In genomic region chr20:49888341-49889244, GRCh38 we compare ENCODE assay signal across 8 cellular contexts. TPM values are rescaled to one million over a fixed set of nuclear protein-coding genes. Genes with fewer than 3 reads are reported as not detected.
A peak's percentile ranks its signal among the peaks of the same experiment; 100 is the strongest.
DNase-seq lines count a peak whose midpoint lies in the region; ATAC-seq and TF ChIP-seq lines count a peak whose summit lies in the region.

No MANE protein-coding gene starts in this region.

- H3K36me3 ChIP-seq in SJCRH30 (0 out of 2 replicates have a peak, but pooled peaks cover 3% of the 10 kb centered on the region), ovary (no peaks in the 10 kb centered on the region), upper lobe of right lung (peaks cover 27% of the 10 kb centered on the region)

- H3K9me3 ChIP-seq in SJCRH30 (replicated peaks) (no peaks in the 10 kb centered on the region), ovary (no peaks in the 10 kb centered on the region), upper lobe of right lung (no peaks in the 10 kb centered on the region)

- peaks cover 5% of the 10 kb centered on the region for H3K4me1 Mint-ChIP-seq in activated naive CD4-positive, alpha-beta T cell treated with anti-CD3 and anti-CD28 coated beads for 36 hours (ENCODE audit: low read depth)

- TF ChIP-seq EP300 in ovary (IDR thresholded peaks at IDR 0.05): no peak

- intact Hi-C loops in activated naive CD4-positive, alpha-beta T cell treated with anti-CD3 and anti-CD28 coated beads for 36 hours (cut with micrococcal nuclease): loop anchor here (1.0 to 2.0 kb wide), 2 partner anchors 40 to 277 kb away; no protein-coding TSS in a partner anchor
- intact Hi-C loops in ovary (cut with DNase I) (loop anchor here in 2 of 4 donors (5.0 to 10.0 kb wide), 2 partner anchors 274 to 276 kb away; no protein-coding TSS in a partner anchor), upper lobe of right lung (cut with DNase I) (no loop called here)

- WGBS in ovary, 3 donors: 58 to 71% (median 63%) methylated on average over 18 of the region's 18 CpGs

- H3K36me3 Mint-ChIP-seq in activated naive CD4-positive, alpha-beta T cell treated with anti-CD3 and anti-CD28 coated beads for 36 hours (ENCODE audit: low read depth): peaks cover 9% of the 10 kb centered on the region

- H3K27ac ChIP-seq in SJCRH30 (peak overlapping the region; percentile 67), ovary (peak overlapping the region in 1 of 2 donors; percentile 70), upper lobe of right lung (peak overlapping the region; percentile 25)

- ATAC-seq in upper lobe of right lung (peak; percentile 35), GM19328 (IDR thresholded peaks at IDR 0.05; ENCODE audit: unreplicated experiment) (no peak)

- no peaks in the 10 kb centered on the region for H3K27me3 Mint-ChIP-seq in activated naive CD4-positive, alpha-beta T cell treated with anti-CD3 and anti-CD28 coated beads for 36 hours (ENCODE audit: low read depth)

- TF ChIP-seq CTCF in LNCAP (IDR thresholded peaks at IDR 0.05) (peak; percentile 96), ovary (IDR thresholded peaks at IDR 0.05) (peak in 2 of 3 donors; percentile 34 to 36), upper lobe of right lung (IDR thresholded peaks at IDR 0.05) (peak; percentile 70)

- peak overlapping the region; percentile 59 for H3K27ac Mint-ChIP-seq in activated naive CD4-positive, alpha-beta T cell treated with anti-CD3 and anti-CD28 coated beads for 36 hours

- H3K4me3 ChIP-seq in SJCRH30 (no peak overlapping the region), ovary (no peak overlapping the region), upper lobe of right lung (no peak overlapping the region)

- CTCF ChIA-PET in activated naive CD4-positive, alpha-beta T cell treated with anti-CD3 and anti-CD28 coated beads for 36 hours (lab: Charles Lee): interaction anchor here (0.7 to 4.2 kb wide), 11 partner anchors 8 to 348 kb away, joined by 3 to 20 read pairs (median 4); no protein-coding TSS in a partner anchor

- H3K9me3 Mint-ChIP-seq in activated naive CD4-positive, alpha-beta T cell treated with anti-CD3 and anti-CD28 coated beads for 36 hours: no peaks in the 10 kb centered on the region

- H3K4me1 ChIP-seq in SJCRH30 (peaks cover 37% of the 10 kb centered on the region), ovary (ENCODE audit: insufficient read depth) (peaks cover 27% of the 10 kb centered on the region), upper lobe of right lung (peaks cover 56% of the 10 kb centered on the region)

- no peak overlapping the region for H3K4me3 Mint-ChIP-seq in activated naive CD4-positive, alpha-beta T cell treated with anti-CD3 and anti-CD28 coated beads for 36 hours

- DNase-seq in DMS 273 treated with DMSO at 0.1 percent for 48 hours (lab: John Stamatoyannopoulos, UW) (peak; percentile 24), SJCRH30 (peak; percentile 79 to 95), foreskin melanocyte (peak; percentile 76), ovary (peak in 4 of 5 donors; percentile 53 to 73 (median 64)), upper lobe of right lung (no peak)
- DNase-seq in activated naive CD4-positive, alpha-beta T cell treated with anti-CD3 and anti-CD28 coated beads for 36 hours: peak; percentile 68

- H3K27me3 ChIP-seq in SJCRH30: no peaks in the 10 kb centered on the region
- H3K27me3 ChIP-seq in ovary: no peaks in the 10 kb centered on the region
- no peaks in the 10 kb centered on the region for H3K27me3 ChIP-seq in upper lobe of right lung

- no peak for TF ChIP-seq POLR2A in ovary (IDR thresholded peaks at IDR 0.05)

RNA-seq across cellular contexts. Expression of gene SPATA2, which starts 26.7 kb away (rescaled TPM):
- 8.2 and 8.3 TPM in 2 replicates for total RNA-seq in SJCRH30 (2014; rRNA removed; shearing (Covaris generic))
- 1 to 10 TPM; 6.6 to 7.3 TPM for total RNA-seq in activated naive CD4-positive, alpha-beta T cell treated with anti-CD3 and anti-CD28 coated beads for 36 hours
- total RNA-seq in ovary: 1 to 10 TPM; 2.3 to 9.8 (median 6.4) TPM
- polyA plus RNA-seq in ovary: 1 to 10 TPM; 4.7 to 6.0 TPM
- 8.7 TPM for total RNA-seq in upper lobe of right lung

RNA-seq across cellular contexts. Expression of gene RNF114, which starts 47.6 kb away (rescaled TPM):
- 107 and 108 TPM in 2 replicates for total RNA-seq in SJCRH30 (2014; rRNA removed; shearing (Covaris generic))
- total RNA-seq in activated naive CD4-positive, alpha-beta T cell treated with anti-CD3 and anti-CD28 coated beads for 36 hours: 10 to 100 TPM; 72.3 to 76.5 TPM
- 100 to 1,000 TPM in 2 of 7 donors, 10 to 100 TPM in 5; 54.0 to 186 (median 73.2) TPM for total RNA-seq in ovary
- 10 to 100 TPM; 44.2 to 61.6 TPM for polyA plus RNA-seq in ovary
- 74.7 TPM for total RNA-seq in upper lobe of right lung

Comparison
In these comparisons a context has a peak if more than half of its experiments do, and no peak if none do; other contexts are left out.
1. CTCF ChIP-seq: peak in every context shown above with its lines; median percentile 96 in LNCAP; 70 in upper lobe of right lung; 35 in ovary.